In the genomic region with DNA sequence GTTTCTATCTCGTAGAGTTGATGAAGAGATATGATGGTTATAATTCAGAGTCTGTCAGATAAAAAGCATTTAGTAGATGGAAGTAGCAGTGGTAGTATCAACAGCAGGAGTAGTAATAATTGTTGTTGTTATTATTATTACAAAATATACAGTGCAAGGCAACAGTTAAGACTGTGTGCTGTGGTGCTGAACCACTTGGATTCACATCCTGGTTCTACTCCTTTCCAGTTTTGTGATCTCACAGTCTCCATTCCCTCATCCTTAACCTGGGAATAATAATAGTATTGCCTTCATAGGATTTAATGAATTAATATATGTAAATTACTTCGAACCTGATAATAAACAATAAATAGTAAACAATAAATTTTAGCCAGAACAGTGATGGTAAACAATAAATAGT, we compare ENCODE assay signal across 12 cellular contexts. TPM values are rescaled to one million over a fixed set of nuclear protein-coding genes. Genes with fewer than 3 reads are reported as not detected.
DNase-seq lines count a peak whose midpoint lies in the region; ATAC-seq and TF ChIP-seq lines count a peak whose summit lies in the region.
"Had no signal": no experiment of that assay in that cellular context is flagged by ENCODE, and none has a peak within 500 bp of the region (broad histone marks: within the 10 kb centered on the region; RNA-seq: fewer than 3 reads in every experiment).

No MANE protein-coding gene starts in this region.

- H3K4ac ChIP-seq in neuronal stem cell (ENCODE audit: low read length): no peak overlapping the region

- H3K4me3 Mint-ChIP-seq in CD14-positive monocyte: no peak overlapping the region
- H3K4me3 Mint-ChIP-seq: CD8-positive, alpha-beta memory T cell had no signal

- H2BK12ac ChIP-seq in neuronal stem cell (ENCODE audit: low read length): no peak overlapping the region

- H2BK5ac ChIP-seq in neuronal stem cell (ENCODE audit: low read length): no peak overlapping the region

- H3K9ac ChIP-seq in neuronal stem cell (ENCODE audit: low read depth, low read length, poor library complexity): no peak overlapping the region
- H3K9ac ChIP-seq: parathyroid adenoma had no signal

- no peak overlapping the region for H2BK120ac ChIP-seq in neuronal stem cell (ENCODE audit: low read depth, low read length)

- no peaks in the 10 kb centered on the region for H3K27me3 ChIP-seq in SJCRH30
- no peaks in the 10 kb centered on the region for H3K27me3 ChIP-seq in neuronal stem cell (ENCODE audit: control insufficient read depth in 3 of 3, insufficient read depth in 3 of 3, low read depth in 1 of 3, low read length in 3 of 3)

- no peaks in the 10 kb centered on the region for H3K36me3 ChIP-seq in SJCRH30
- H3K36me3 ChIP-seq in neuronal stem cell (replicated peaks in 1 of 2; ENCODE audit: control insufficient read depth in 2 of 2, insufficient read depth in 2 of 2, low read length in 2 of 2): no peaks in the 10 kb centered on the region

- H3K27me3 Mint-ChIP-seq in CD14-positive monocyte (ENCODE audit: low read depth in 3 of 3): peaks cover 0 to 1% (median 0%) of the 10 kb centered on the region in 3 donors
- H3K27me3 Mint-ChIP-seq: CD8-positive, alpha-beta memory T cell had no signal

- intact Hi-C loops in CD14-positive monocyte (cut with micrococcal nuclease): no loop called here

- WGBS in neuronal stem cell (ENCODE audit: extremely low coverage in 2 of 2, insufficient read length in 2 of 2, insufficient replicate concordance in 1 of 2), 2 donors: no CpG with 5 or more reads among the region's 2 CpGs

- H4K91ac ChIP-seq in neuronal stem cell (ENCODE audit: low read depth, low read length, poor library complexity): no peak overlapping the region

- peak overlapping the region; percentile 91 for H3K27ac ChIP-seq in SJCRH30
- no peak overlapping the region for H3K27ac ChIP-seq in neuronal stem cell (replicated peaks; ENCODE audit: low read length)

- TF ChIP-seq CTCF in AG09309 (IDR thresholded peaks at IDR 0.05; ENCODE audit: control insufficient read depth, insufficient read depth, low read depth, low read length, missing control alignments): no peak
- no peak for TF ChIP-seq CTCF in fibroblast of pulmonary artery (IDR thresholded peaks at IDR 0.05; ENCODE audit: low read length, missing control alignments)
- TF ChIP-seq CTCF in CD14-positive monocyte (IDR thresholded peaks at IDR 0.05): no peak

- peaks cover 21% of the 10 kb centered on the region for H3K4me1 Mint-ChIP-seq in CD14-positive monocyte

- no peaks in the 10 kb centered on the region for H3K79me1 ChIP-seq in neuronal stem cell (ENCODE audit: low read depth, low read length)

- H3K4me3 ChIP-seq in AG09309 (ENCODE audit: control insufficient read depth, low read depth, low read length): peak overlapping the region; percentile 46
- peak overlapping the region; percentile 55 for H3K4me3 ChIP-seq in SJCRH30
- H3K4me3 ChIP-seq in fibroblast of pulmonary artery (replicated peaks; ENCODE audit: low read depth, low read length): peak overlapping the region; percentile 52
- no peak overlapping the region for H3K4me3 ChIP-seq in neuronal stem cell (ENCODE audit: low read length in 2 of 2)

- DNase-seq in AG09309 (ENCODE audit: low read depth) (no peak), SJCRH30 (no peak), fibroblast of pulmonary artery (ENCODE audit: low read depth) (no peak), neuronal stem cell (ENCODE audit: low spot score) (no peak), CD14-positive monocyte (ENCODE audit: low spot score) (no peak), GF-D8 (lab: John Stamatoyannopoulos, UW) (no peak), OCI-M2 (lab: John Stamatoyannopoulos, UW; ENCODE audit: unreplicated experiment) (no peak)
- DNase-seq: CD8-positive, alpha-beta memory T cell; NCI-H510A had no signal

- H3K9me3 ChIP-seq in SJCRH30 (replicated peaks) (no peaks in the 10 kb centered on the region), neuronal stem cell (replicated peaks in 1 of 2; ENCODE audit: control insufficient read depth in 2 of 2, insufficient read depth in 1 of 2, low read depth in 1 of 2, low read length in 2 of 2) (no peaks in the 10 kb centered on the region)

- H2AFZ ChIP-seq in neuronal stem cell (ENCODE audit: low read length): peak overlapping the region; percentile 76

- no peak overlapping the region for H3K4me2 ChIP-seq in neuronal stem cell (ENCODE audit: insufficient read depth, low read length, poor library complexity, severe bottlenecking)

- no peak overlapping the region for H3K23ac ChIP-seq in neuronal stem cell (ENCODE audit: low read depth, low read length, poor library complexity)

- no peak overlapping the region for H2BK15ac ChIP-seq in neuronal stem cell (ENCODE audit: low read length)

- H3K18ac ChIP-seq in neuronal stem cell (ENCODE audit: low read length): no peak overlapping the region

- ATAC-seq in GM18520 (IDR thresholded peaks at IDR 0.05; ENCODE audit: unreplicated experiment): no peak

- H3K36me3 Mint-ChIP-seq in CD14-positive monocyte: no peaks in the 10 kb centered on the region
- H3K36me3 Mint-ChIP-seq: CD8-positive, alpha-beta memory T cell had no signal

- H3K9me3 Mint-ChIP-seq in CD14-positive monocyte: peaks cover 0 to 3% (median 0%) of the 10 kb centered on the region in 7 donors
- H3K9me3 Mint-ChIP-seq: activated T-helper 2 cell treated with anti-CD3 and anti-CD28 coated beads, Interferon-gamma antibody, Interleukin-2, Interleukin-4, amounts not matched to agents 10 μg/mL and 5 μg/mL and 100 μg/mL, durations not matched to agents 14 hours and 24 hours and 36 hours; CD8-positive, alpha-beta memory T cell had no signal

- H3K27ac Mint-ChIP-seq in CD14-positive monocyte: no peak overlapping the region
- H3K27ac Mint-ChIP-seq: activated T-helper 2 cell treated with anti-CD3 and anti-CD28 coated beads, Interferon-gamma antibody, Interleukin-2, Interleukin-4, amounts not matched to agents 10 μg/mL and 5 μg/mL and 100 μg/mL, durations not matched to agents 14 hours and 24 hours and 36 hours; CD8-positive, alpha-beta memory T cell had no signal

- no peak overlapping the region for H3K14ac ChIP-seq in neuronal stem cell (ENCODE audit: low read length)

- H3K4me1 ChIP-seq in SJCRH30 (peaks cover 16% of the 10 kb centered on the region), neuronal stem cell (ENCODE audit: control insufficient read depth in 2 of 2, insufficient read depth in 1 of 2, low read depth in 1 of 2, low read length in 2 of 2) (peaks cover 4 to 12% of the 10 kb centered on the region in 2 donors)

- H2AK5ac ChIP-seq in neuronal stem cell (ENCODE audit: low read depth, low read length): no peak overlapping the region

- no peak overlapping the region for H4K8ac ChIP-seq in neuronal stem cell (ENCODE audit: low read depth, low read length)

RNA-seq across cellular contexts. Expression of a gene that starts 37.1 kb away (rescaled TPM):
- 37.1 and 44.5 TPM in 2 replicates for total RNA-seq in SJCRH30 (2014; rRNA removed; shearing (Covaris generic))
- polyA plus RNA-seq in neuronal stem cell (2013, experiment 1 of 2): 22.0 TPM
- 22.2 TPM for polyA plus RNA-seq in neuronal stem cell (2013, experiment 2 of 2)
- polyA plus RNA-seq in CD14-positive monocyte: 1 to 10 TPM; 5.1 to 5.7 TPM

Comparison
In these comparisons a context has a peak if more than half of its experiments do, and no peak if none do; other contexts are left out.
1. H3K4me3 ChIP-seq: peak in AG09309 (single experiment), SJCRH30 (single experiment) and fibroblast of pulmonary artery (single experiment); none in neuronal stem cell (0 of 2).